ENCODE assay signal across 8 cellular contexts in genomic region chr5:43121565-43122484, GRCh38. TPM values are rescaled to one million over a fixed set of nuclear protein-coding genes. Genes with fewer than 3 reads are reported as not detected.
DNase-seq lines count a peak whose midpoint lies in the region; ATAC-seq and TF ChIP-seq lines count a peak whose summit lies in the region.

No MANE protein-coding gene starts in this region.

- CTCF ChIA-PET in CD4-positive, alpha-beta T cell (lab: Charles Lee) = interaction anchor here (1.3 to 3.5 kb wide), 11 partner anchors 12 to 363 kb away, joined by 3 to 49 read pairs (median 8); partner anchors contain the start of gene TMEM267

- no peaks in the 10 kb centered on the region for H3K27me3 Mint-ChIP-seq in CD4-positive, alpha-beta T cell
- no peaks in the 10 kb centered on the region for H3K27me3 Mint-ChIP-seq in activated naive CD8-positive, alpha-beta T cell treated with anti-CD3 and anti-CD28 coated beads for 36 hours

- TF ChIP-seq CTCF in CD4-positive, alpha-beta T cell (IDR thresholded peaks at IDR 0.05) = no peak

- H3K27ac ChIP-seq in CD4-positive, alpha-beta T cell (ENCODE audit: low read depth, low read length) = peak overlapping the region; percentile 93

- peak; percentile 33 for ATAC-seq in CD4-positive, alpha-beta T cell (ENCODE audit: poor library complexity)
- ATAC-seq in GM18519 (IDR thresholded peaks at IDR 0.05; ENCODE audit: low FRiP score, unreplicated experiment) = peak; percentile 20
- peak; percentile 44 for ATAC-seq in HG02970 (IDR thresholded peaks at IDR 0.05; ENCODE audit: low FRiP score, unreplicated experiment)
- ATAC-seq in left cardiac atrium = peak; percentile 65 to 67

- no peak for DNase-seq in CD4-positive, alpha-beta T cell
- DNase-seq in NCI-H2029 treated with DMSO at 0.1 percent for 48 hours (lab: John Stamatoyannopoulos, UW) (peak; percentile 64), left cardiac atrium (peak; percentile 36), putamen (ENCODE audit: low spot score) (peak; percentile 13)
- no peak for DNase-seq in activated naive CD8-positive, alpha-beta T cell treated with anti-CD3 and anti-CD28 coated beads for 36 hours
- DNase-seq in stimulated activated CD4-positive, alpha-beta T cell treated with anti-CD3 and anti-CD28 coated beads, Interleukin-4, amount 100 ng/mL, for 4 hours = no peak

- intact Hi-C loops in CD4-positive, alpha-beta T cell (cut with DNase I, micrococcal nuclease) = loop anchor here (1.0 to 10.0 kb wide), 16 partner anchors 17 to 1217 kb away; partner anchors contain the start of genes HMGCS1 (in 2 of the 2), NNT (in 1 of the 2), PAIP1 (in 1 of the 2) and RIMOC1 (in 1 of the 2)
- intact Hi-C loops in left cardiac atrium (cut with DNase I) = loop anchor here in 1 of 2 donors (10.0 kb wide), 1 partner anchor 183 kb away; no protein-coding TSS in a partner anchor

- peaks cover 58% of the 10 kb centered on the region for H3K36me3 Mint-ChIP-seq in CD4-positive, alpha-beta T cell (ENCODE audit: low read depth)
- peaks cover 35% of the 10 kb centered on the region for H3K36me3 Mint-ChIP-seq in activated naive CD8-positive, alpha-beta T cell treated with anti-CD3 and anti-CD28 coated beads for 36 hours

- H3K27me3 ChIP-seq in CD4-positive, alpha-beta T cell (ENCODE audit: control insufficient read depth, insufficient read depth, low read length) = no peaks in the 10 kb centered on the region

- peak overlapping the region; percentile 97 for H3K4me3 Mint-ChIP-seq in CD4-positive, alpha-beta T cell
- H3K4me3 Mint-ChIP-seq in activated naive CD8-positive, alpha-beta T cell treated with anti-CD3 and anti-CD28 coated beads for 36 hours = peak overlapping the region; percentile 93

- POLR2A ChIA-PET in CD4-positive, alpha-beta T cell (lab: Charles Lee) = interaction anchor here (0.6 to 7.1 kb wide), 46 partner anchors 8 to 1251 kb away, joined by 3 to 209 read pairs (median 6); partner anchors contain the start of genes ANXA2R, C5orf34, FBXO4 and HMGCS1

- H3K27ac Mint-ChIP-seq in CD4-positive, alpha-beta T cell = peak overlapping the region; percentile 94
- H3K27ac Mint-ChIP-seq in activated naive CD8-positive, alpha-beta T cell treated with anti-CD3 and anti-CD28 coated beads for 36 hours = peak overlapping the region; percentile 94

- H3K9me3 Mint-ChIP-seq in CD4-positive, alpha-beta T cell = no peaks in the 10 kb centered on the region
- peaks cover 4% of the 10 kb centered on the region for H3K9me3 Mint-ChIP-seq in activated naive CD8-positive, alpha-beta T cell treated with anti-CD3 and anti-CD28 coated beads for 36 hours

- H3K9me3 ChIP-seq in CD4-positive, alpha-beta T cell (ENCODE audit: control insufficient read depth, low read length) = no peaks in the 10 kb centered on the region

- peaks cover 47% of the 10 kb centered on the region for H3K4me1 Mint-ChIP-seq in CD4-positive, alpha-beta T cell (ENCODE audit: low read depth)
- H3K4me1 Mint-ChIP-seq in activated naive CD8-positive, alpha-beta T cell treated with anti-CD3 and anti-CD28 coated beads for 36 hours = peaks cover 43% of the 10 kb centered on the region

RNA-seq across cellular contexts. Expression of gene ZNF131, which starts 1.1 kb away (rescaled TPM):
- 10 to 100 TPM; 71.7 to 72.4 TPM for total RNA-seq in CD4-positive, alpha-beta T cell
- 10 to 100 TPM; 33.7 to 35.9 TPM for total RNA-seq in activated naive CD8-positive, alpha-beta T cell treated with anti-CD3 and anti-CD28 coated beads for 36 hours
- 10 to 100 TPM; 13.8 to 20.0 TPM for total RNA-seq in left cardiac atrium

Comparison
In these comparisons a context has a peak if more than half of its experiments do, and no peak if none do; other contexts are left out.
1. DNase-seq: peak in NCI-H2029 treated with DMSO at 0.1 percent for 48 hours (single experiment), left cardiac atrium (single experiment) and putamen (single experiment); none in CD4-positive, alpha-beta T cell (0 of 10), activated naive CD8-positive, alpha-beta T cell treated with anti-CD3 and anti-CD28 coated beads for 36 hours (single experiment) and stimulated activated CD4-positive, alpha-beta T cell treated with anti-CD3 and anti-CD28 coated beads, Interleukin-4, amount 100 ng/mL, for 4 hours (0 of 2).
2. Peak in every context shown above with its lines, with median percentiles within 50 percentile points of each other: ATAC-seq.